Comparison of ENCODE assay signal across 1 cellular context in the genomic region with DNA sequence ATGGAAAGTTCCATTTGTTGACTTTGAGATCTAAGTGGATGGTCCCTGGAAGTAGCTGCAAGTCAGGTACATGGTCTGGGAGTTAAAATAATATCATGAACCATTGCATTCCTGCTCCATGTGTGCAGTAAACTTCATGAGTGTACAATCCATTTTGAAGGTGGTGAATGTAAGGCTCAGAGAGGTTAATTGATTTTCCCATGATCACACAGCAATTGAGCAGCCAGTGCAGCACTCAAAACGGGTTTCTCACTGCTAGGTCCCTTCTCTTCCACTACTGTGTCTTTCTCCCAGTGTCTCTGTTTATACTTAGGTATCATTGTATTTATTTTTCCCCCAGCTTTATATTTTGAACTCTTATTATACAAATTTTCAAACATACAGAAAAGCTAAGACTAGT.
TF ChIP-seq lines count a peak whose summit lies in the region.

No MANE protein-coding gene starts in this region.

TF ChIP-seq in HepG2, 621 proteins besides CTCF, POLR2A, EP300 and RAD21:
- TF ChIP-seq HMG20A (CRISPR knock-in tag; IDR thresholded peaks at IDR 0.05; ENCODE audit: borderline replicate concordance), result no peak
- peak; percentile 77; the same call in 1 of the 2 replicates for TF ChIP-seq ZNF768 (CRISPR knock-in tag; IDR thresholded peaks at IDR 0.05)
- peak; percentile 41 for TF ChIP-seq RBFOX2 (IDR thresholded peaks at IDR 0.05; ENCODE audit: low read depth, low read length)
- peak; percentile 58; the same call in 1 of the 2 replicates for TF ChIP-seq ZMYM3 (CRISPR knock-in tag; IDR thresholded peaks at IDR 0.05)
- TF ChIP-seq ESRRA (CRISPR knock-in tag; IDR thresholded peaks at IDR 0.05; ENCODE audit: low read depth), result no peak
